Comparison of ENCODE assay signal across 8 cellular contexts in genomic region chrX:123961268-123962005, GRCh38. TPM values are rescaled to one million over a fixed set of nuclear protein-coding genes. Genes with fewer than 3 reads are reported as not detected.
DNase-seq lines count a peak whose midpoint lies in the region; ATAC-seq, FAIRE-seq and TF ChIP-seq lines count a peak whose summit lies in the region.

Gene STAG2, plus strand, starts transcription at chrX:123961706. Its CDS starts 60,922 bp downstream, at chrX:124022628.

- TF ChIP-seq CTCF in AG04450 (IDR thresholded peaks at IDR 0.05; ENCODE audit: low read depth, low read length) (no peak), WTC11 (IDR thresholded peaks at IDR 0.05) (no peak), cardiac fibroblast (IDR thresholded peaks at IDR 0.05; ENCODE audit: low read depth, low read length) (no peak)

- H3K4me1 Mint-ChIP-seq in WTC11, result peaks cover 20% of the 10 kb centered on the region

- TF ChIP-seq POLR2A in H54 (IDR thresholded peaks at IDR 0.05; ENCODE audit: low read depth, low read length), result no peak

- no peaks in the 10 kb centered on the region for H3K27me3 Mint-ChIP-seq in WTC11 (ENCODE audit: low read depth)

- no peaks in the 10 kb centered on the region for H3K27me3 ChIP-seq in AG04450 (ENCODE audit: control insufficient read depth, insufficient read depth, low read length)
- no peaks in the 10 kb centered on the region for H3K27me3 ChIP-seq in iPS-20b (ENCODE audit: insufficient read depth, low read length)

- H3K27ac ChIP-seq in AG04450 (ENCODE audit: low read depth, low read length), result peak within 1 kb of the TSS; percentile 98
- H3K27ac ChIP-seq in iPS-20b (ENCODE audit: low read length), result peak within 1 kb of the TSS; percentile 99

- peak; percentile 87 for FAIRE-seq in H54 (lab: Jason Lieb, UNC)

- no peaks in the 10 kb centered on the region; the same call in 1 of the 2 replicates for H3K4me1 ChIP-seq in iPS-20b (ENCODE audit: insufficient read depth, low read length)

- peak; percentile 43 for ATAC-seq in WTC11

- H3K9me3 ChIP-seq in AG04450 (ENCODE audit: control insufficient read depth, insufficient read depth, low read length) (no peaks in the 10 kb centered on the region), iPS-20b (ENCODE audit: insufficient read depth, low read depth, low read length) (no peaks in the 10 kb centered on the region)

- H3K36me3 Mint-ChIP-seq in WTC11, result peaks cover 5% of the 10 kb centered on the region; the same call in 1 of the 2 replicates

- H3K4me3 ChIP-seq in AG04450 (ENCODE audit: low read depth, low read length) (peak within 1 kb of the TSS; percentile 75), cardiac fibroblast (replicated peaks in 1 of 2; ENCODE audit: low read depth in 2 of 2, low read length in 2 of 2) (peak within 1 kb of the TSS; percentile 72 to 76), iPS-20b (ENCODE audit: low read length) (peak within 1 kb of the TSS; percentile 96), skeletal muscle cell (ENCODE audit: low read depth, low read length) (peak within 1 kb of the TSS; percentile 76)

- H3K9me3 Mint-ChIP-seq in WTC11, result no peaks in the 10 kb centered on the region

- DNase-seq in AG04450 (ENCODE audit: low read depth, low spot score), result peak; percentile 75
- DNase-seq in H54 (ENCODE audit: insufficient read length, low spot score), result peak; percentile 33
- DNase-seq in NCI-H345 treated with DMSO at 0.1 percent for 48 hours (lab: John Stamatoyannopoulos, UW; ENCODE audit: unreplicated experiment), result peak; percentile 51
- peak; percentile 65 for DNase-seq in WTC11 (ENCODE audit: low spot score)
- DNase-seq in cardiac fibroblast (ENCODE audit: low read depth in 2 of 2), result peak; percentile 85 to 93
- DNase-seq in skeletal muscle cell (ENCODE audit: low read depth), result peak; percentile 78
- no peak for DNase-seq in 8988T

- H3K27ac Mint-ChIP-seq in WTC11, result peak within 1 kb of the TSS; percentile 99

- H3K4me3 Mint-ChIP-seq in WTC11, result peak within 1 kb of the TSS; percentile 97

- no peaks in the 10 kb centered on the region for H3K36me3 ChIP-seq in iPS-20b (ENCODE audit: insufficient read depth, low read depth, low read length)

- POLR2A ChIA-PET in AG04450 (lab: Yijun Ruan, JAX) (no interaction called here), WTC11 (lab: Charles Lee) (interaction anchor here (0.6 kb wide), 3 partner anchors 102 to 1665 kb away, joined by 3 to 6 read pairs (median 5); partner anchors contain the start of gene XIAP)

- CTCF ChIA-PET in AG04450 (lab: Charles Lee) (interaction anchor here (0.9 to 1.6 kb wide), 3 partner anchors 15 to 29 kb away, joined by 3 to 8 read pairs (median 3); no protein-coding TSS in a partner anchor), WTC11 (lab: Charles Lee) (no interaction called here)

- H3K9ac ChIP-seq in iPS-20b (ENCODE audit: low read depth, low read length), result peak within 1 kb of the TSS; percentile 100

TF ChIP-seq in WTC11, 78 proteins besides CTCF, POLR2A, EP300 and RAD21:
- TF ChIP-seq AR (CRISPR knock-in tag; IDR thresholded peaks at IDR 0.05), result no peak
- TF ChIP-seq, protein P1, sequence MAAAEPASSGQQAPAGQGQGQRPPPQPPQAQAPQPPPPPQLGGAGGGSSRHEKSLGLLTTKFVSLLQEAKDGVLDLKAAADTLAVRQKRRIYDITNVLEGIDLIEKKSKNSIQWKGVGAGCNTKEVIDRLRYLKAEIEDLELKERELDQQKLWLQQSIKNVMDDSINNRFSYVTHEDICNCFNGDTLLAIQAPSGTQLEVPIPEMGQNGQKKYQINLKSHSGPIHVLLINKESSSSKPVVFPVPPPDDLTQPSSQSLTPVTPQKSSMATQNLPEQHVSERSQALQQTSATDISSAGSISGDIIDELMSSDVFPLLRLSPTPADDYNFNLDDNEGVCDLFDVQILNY (CRISPR knock-in tag; IDR thresholded peaks at IDR 0.05), result 0 out of 2 replicates have a peak, but pooled peaks have one; percentile 69
- peak; percentile 40; the same call in 1 of the 2 replicates for TF ChIP-seq MAX (CRISPR knock-in tag; IDR thresholded peaks at IDR 0.05)
TF ChIP-seq in WTC11: peak in this region for 2.

RNA-seq across cellular contexts. Expression of gene STAG2, which starts in this region (rescaled TPM):
- 36.9 and 56.2 TPM in 2 replicates for polyA plus RNA-seq in AG04450 (2011; rRNA removed)
- polyA minus RNA-seq in AG04450 (2011; rRNA and poly(A)+ RNA removed), result 43.9 and 90.5 TPM in 2 replicates
- total RNA-seq in WTC11 (2021), result 68.2 to 70.5 TPM (median 69.0 TPM) in 3 replicates
